8 cellular contexts compared by ENCODE assay signal in the genomic region with DNA sequence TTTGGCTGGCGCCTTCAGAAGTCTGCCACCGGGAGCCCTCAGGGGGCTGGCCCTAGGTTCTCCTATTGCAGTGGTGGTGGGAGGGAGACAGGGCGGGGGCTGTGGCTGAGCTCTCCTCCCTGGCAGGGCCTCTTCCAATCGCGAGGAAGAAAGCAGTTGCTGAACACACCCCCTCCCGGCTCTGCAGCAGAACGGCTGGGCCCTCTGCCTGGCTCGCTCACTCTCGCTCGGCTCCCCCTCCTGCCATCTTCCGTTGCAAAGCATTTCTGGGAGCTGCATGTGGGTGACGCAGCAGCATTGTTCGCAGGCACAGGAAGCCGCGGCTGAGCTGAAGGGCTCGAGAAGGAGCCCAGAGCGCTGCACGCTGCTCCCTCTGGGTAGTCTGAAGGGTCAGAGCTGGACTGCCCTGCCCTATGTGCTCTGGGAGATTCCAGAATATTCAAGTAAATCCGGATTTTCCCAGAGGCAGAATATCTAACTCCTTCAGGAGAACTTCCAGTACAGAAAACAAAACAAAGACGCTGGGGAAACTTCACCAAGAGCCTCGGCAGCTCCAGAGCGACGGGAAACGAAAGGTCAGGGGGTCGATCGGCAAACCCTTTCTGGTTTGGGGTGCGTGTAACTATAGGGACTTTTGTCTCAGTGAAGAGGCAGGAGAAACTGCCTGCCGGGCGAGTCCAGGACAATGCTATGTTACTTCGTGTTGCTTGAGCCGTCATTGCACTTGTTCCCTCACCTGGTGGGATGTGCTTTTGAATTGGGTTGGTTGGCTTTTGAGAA. TPM values are rescaled to one million over a fixed set of nuclear protein-coding genes. Genes with fewer than 3 reads are reported as not detected.
DNase-seq lines count a peak whose midpoint lies in the region; ATAC-seq and TF ChIP-seq lines count a peak whose summit lies in the region.

No MANE protein-coding gene starts in this region.

- H3K27me3 ChIP-seq in smooth muscle cell (ENCODE audit: low read depth) = no peaks in the 10 kb centered on the region

- peaks cover 89% of the 10 kb centered on the region for H4K20me1 ChIP-seq in smooth muscle cell (ENCODE audit: low read depth)

- H3K27ac ChIP-seq in smooth muscle cell (ENCODE audit: low read depth) = peak overlapping the region; percentile 98

- H2AFZ ChIP-seq in smooth muscle cell (ENCODE audit: low read depth) = no peak overlapping the region

- H3K36me3 Mint-ChIP-seq in WTC11 = peaks cover 32% of the 10 kb centered on the region

- peak overlapping the region; percentile 98 for H3K9ac ChIP-seq in smooth muscle cell (ENCODE audit: low read depth)

- H3K27ac Mint-ChIP-seq in WTC11 = peak overlapping the region; percentile 98

- H3K4me3 Mint-ChIP-seq in WTC11 = peak overlapping the region; percentile 96

- peaks cover 62% of the 10 kb centered on the region for H3K79me2 ChIP-seq in smooth muscle cell (ENCODE audit: low read depth)

- POLR2A ChIA-PET in WTC11 (lab: Charles Lee) = interaction anchor here (0.6 to 1.7 kb wide), 19 partner anchors 22 to 1490 kb away, joined by 3 to 11 read pairs (median 3); a partner anchor contains a TSS

- peaks cover 26% of the 10 kb centered on the region for H3F3A ChIP-seq in smooth muscle cell (ENCODE audit: low read depth)

- no peaks in the 10 kb centered on the region for H3K27me3 Mint-ChIP-seq in WTC11 (ENCODE audit: low read depth)

- H3K4me3 ChIP-seq in cardiac fibroblast (replicated peaks in 1 of 2; ENCODE audit: low read depth in 2 of 2, low read length in 2 of 2) = peak overlapping the region; percentile 65 to 86
- peak overlapping the region; percentile 81 for H3K4me3 ChIP-seq in smooth muscle cell

- ATAC-seq in GM18909 (IDR thresholded peaks at IDR 0.05; ENCODE audit: poor library complexity, unreplicated experiment) (peak; percentile 89), HG03159 (IDR thresholded peaks at IDR 0.05; ENCODE audit: unreplicated experiment) (peak; percentile 83), WTC11 (peak; percentile 98)

- H3K4me1 Mint-ChIP-seq in WTC11 = peaks cover 35% of the 10 kb centered on the region

- peak overlapping the region; percentile 92 for H3K4me2 ChIP-seq in smooth muscle cell

- H3K9me3 ChIP-seq in smooth muscle cell (replicated peaks; ENCODE audit: low read depth) = no peaks in the 10 kb centered on the region

- no peak for TF ChIP-seq CTCF in WTC11 (IDR thresholded peaks at IDR 0.05)
- TF ChIP-seq CTCF in cardiac fibroblast (IDR thresholded peaks at IDR 0.05; ENCODE audit: low read depth, low read length) = peak; percentile 6
- no peak for TF ChIP-seq CTCF in smooth muscle cell (IDR thresholded peaks at IDR 0.05; ENCODE audit: borderline replicate concordance, insufficient read depth, poor library complexity, severe bottlenecking)

- DNase-seq in AG08395 (ENCODE audit: low spot score) (peak; percentile 97), NCI-H2227 treated with DMSO at 0.1 percent for 48 hours (lab: John Stamatoyannopoulos, UW) (peak; percentile 99), WTC11 (ENCODE audit: low spot score) (peak; percentile 98), cardiac fibroblast (ENCODE audit: low read depth in 2 of 2) (peak; percentile 99), iPS-NIHi7 (ENCODE audit: extremely low spot score) (peak; percentile 98), smooth muscle cell (lab: John Stamatoyannopoulos, UW; ENCODE audit: unreplicated experiment) (peak; percentile 87)

- under 1% methylated on average over 31 of the region's 31 CpGs for WGBS in smooth muscle cell (ENCODE audit: low lambda C conversion rate)

- H3K9me3 Mint-ChIP-seq in WTC11 = no peaks in the 10 kb centered on the region

- no peaks in the 10 kb centered on the region for H3K36me3 ChIP-seq in smooth muscle cell (ENCODE audit: low read depth)

- H3K4me1 ChIP-seq in smooth muscle cell (ENCODE audit: low read depth) = peaks cover 42% of the 10 kb centered on the region

- CTCF ChIA-PET in WTC11 (lab: Charles Lee) = interaction anchor here (0.5 to 3.4 kb wide), 20 partner anchors 9 to 390 kb away, joined by 3 to 29 read pairs (median 4); a partner anchor contains a TSS

TF ChIP-seq in WTC11, 78 proteins besides CTCF, POLR2A, EP300 and RAD21 (continues in another document):
- no peak for TF ChIP-seq FOXJ3 (CRISPR knock-in tag; IDR thresholded peaks at IDR 0.05; ENCODE audit: borderline replicate concordance)
- TF ChIP-seq NFATC4 (CRISPR knock-in tag; IDR thresholded peaks at IDR 0.05) = no peak
- TF ChIP-seq ZNF317 (CRISPR knock-in tag; IDR thresholded peaks at IDR 0.05; ENCODE audit: borderline replicate concordance, low read depth) = no peak
- TF ChIP-seq MXD4 (CRISPR knock-in tag; IDR thresholded peaks at IDR 0.05; ENCODE audit: borderline replicate concordance) = no peak
- TF ChIP-seq, protein P1, sequence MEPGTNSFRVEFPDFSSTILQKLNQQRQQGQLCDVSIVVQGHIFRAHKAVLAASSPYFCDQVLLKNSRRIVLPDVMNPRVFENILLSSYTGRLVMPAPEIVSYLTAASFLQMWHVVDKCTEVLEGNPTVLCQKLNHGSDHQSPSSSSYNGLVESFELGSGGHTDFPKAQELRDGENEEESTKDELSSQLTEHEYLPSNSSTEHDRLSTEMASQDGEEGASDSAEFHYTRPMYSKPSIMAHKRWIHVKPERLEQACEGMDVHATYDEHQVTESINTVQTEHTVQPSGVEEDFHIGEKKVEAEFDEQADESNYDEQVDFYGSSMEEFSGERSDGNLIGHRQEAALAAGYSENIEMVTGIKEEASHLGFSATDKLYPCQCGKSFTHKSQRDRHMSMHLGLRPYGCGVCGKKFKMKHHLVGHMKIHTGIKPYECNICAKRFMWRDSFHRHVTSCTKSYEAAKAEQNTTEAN (CRISPR knock-in tag; IDR thresholded peaks at IDR 0.05) = no peak
- TF ChIP-seq, protein P2, sequence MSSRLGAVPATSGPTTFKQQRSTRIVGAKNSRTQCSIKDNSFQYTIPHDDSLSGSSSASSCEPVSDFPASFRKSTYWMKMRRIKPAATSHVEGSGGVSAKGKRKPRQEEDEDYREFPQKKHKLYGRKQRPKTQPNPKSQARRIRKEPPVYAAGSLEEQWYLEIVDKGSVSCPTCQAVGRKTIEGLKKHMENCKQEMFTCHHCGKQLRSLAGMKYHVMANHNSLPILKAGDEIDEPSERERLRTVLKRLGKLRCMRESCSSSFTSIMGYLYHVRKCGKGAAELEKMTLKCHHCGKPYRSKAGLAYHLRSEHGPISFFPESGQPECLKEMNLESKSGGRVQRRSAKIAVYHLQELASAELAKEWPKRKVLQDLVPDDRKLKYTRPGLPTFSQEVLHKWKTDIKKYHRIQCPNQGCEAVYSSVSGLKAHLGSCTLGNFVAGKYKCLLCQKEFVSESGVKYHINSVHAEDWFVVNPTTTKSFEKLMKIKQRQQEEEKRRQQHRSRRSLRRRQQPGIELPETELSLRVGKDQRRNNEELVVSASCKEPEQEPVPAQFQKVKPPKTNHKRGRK (CRISPR knock-in tag; IDR thresholded peaks at IDR 0.05; ENCODE audit: borderline replicate concordance) = no peak
- TF ChIP-seq, protein P3, sequence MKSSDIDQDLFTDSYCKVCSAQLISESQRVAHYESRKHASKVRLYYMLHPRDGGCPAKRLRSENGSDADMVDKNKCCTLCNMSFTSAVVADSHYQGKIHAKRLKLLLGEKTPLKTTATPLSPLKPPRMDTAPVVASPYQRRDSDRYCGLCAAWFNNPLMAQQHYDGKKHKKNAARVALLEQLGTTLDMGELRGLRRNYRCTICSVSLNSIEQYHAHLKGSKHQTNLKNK (CRISPR knock-in tag; IDR thresholded peaks at IDR 0.05) = no peak
- TF ChIP-seq TEAD1 (CRISPR knock-in tag; IDR thresholded peaks at IDR 0.05) = no peak; the same call in 1 of the 2 replicates
- TF ChIP-seq OVOL2 (CRISPR knock-in tag; IDR thresholded peaks at IDR 0.05; ENCODE audit: borderline replicate concordance) = no peak
- TF ChIP-seq ZNF263 (CRISPR knock-in tag; IDR thresholded peaks at IDR 0.05; ENCODE audit: low read depth) = no peak
- TF ChIP-seq, protein P4, sequence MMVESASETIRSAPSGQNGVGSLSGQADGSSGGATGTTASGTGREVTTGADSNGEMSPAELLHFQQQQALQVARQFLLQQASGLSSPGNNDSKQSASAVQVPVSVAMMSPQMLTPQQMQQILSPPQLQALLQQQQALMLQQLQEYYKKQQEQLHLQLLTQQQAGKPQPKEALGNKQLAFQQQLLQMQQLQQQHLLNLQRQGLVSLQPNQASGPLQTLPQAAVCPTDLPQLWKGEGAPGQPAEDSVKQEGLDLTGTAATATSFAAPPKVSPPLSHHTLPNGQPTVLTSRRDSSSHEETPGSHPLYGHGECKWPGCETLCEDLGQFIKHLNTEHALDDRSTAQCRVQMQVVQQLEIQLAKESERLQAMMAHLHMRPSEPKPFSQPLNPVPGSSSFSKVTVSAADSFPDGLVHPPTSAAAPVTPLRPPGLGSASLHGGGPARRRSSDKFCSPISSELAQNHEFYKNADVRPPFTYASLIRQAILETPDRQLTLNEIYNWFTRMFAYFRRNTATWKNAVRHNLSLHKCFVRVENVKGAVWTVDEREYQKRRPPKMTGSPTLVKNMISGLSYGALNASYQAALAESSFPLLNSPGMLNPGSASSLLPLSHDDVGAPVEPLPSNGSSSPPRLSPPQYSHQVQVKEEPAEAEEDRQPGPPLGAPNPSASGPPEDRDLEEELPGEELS (CRISPR knock-in tag; IDR thresholded peaks at IDR 0.05) = peak; percentile 77; the same call in 1 of the 2 replicates
- TF ChIP-seq, protein P5, sequence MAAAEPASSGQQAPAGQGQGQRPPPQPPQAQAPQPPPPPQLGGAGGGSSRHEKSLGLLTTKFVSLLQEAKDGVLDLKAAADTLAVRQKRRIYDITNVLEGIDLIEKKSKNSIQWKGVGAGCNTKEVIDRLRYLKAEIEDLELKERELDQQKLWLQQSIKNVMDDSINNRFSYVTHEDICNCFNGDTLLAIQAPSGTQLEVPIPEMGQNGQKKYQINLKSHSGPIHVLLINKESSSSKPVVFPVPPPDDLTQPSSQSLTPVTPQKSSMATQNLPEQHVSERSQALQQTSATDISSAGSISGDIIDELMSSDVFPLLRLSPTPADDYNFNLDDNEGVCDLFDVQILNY (CRISPR knock-in tag; IDR thresholded peaks at IDR 0.05) = 0 out of 2 replicates have a peak, but pooled peaks have one; percentile 23
- TF ChIP-seq TP53 (CRISPR knock-in tag; IDR thresholded peaks at IDR 0.05) = no peak
- no peak for TF ChIP-seq ZNF121 (CRISPR knock-in tag; IDR thresholded peaks at IDR 0.05)
- no peak for TF ChIP-seq NR2C2 (CRISPR knock-in tag; IDR thresholded peaks at IDR 0.05)

RNA-seq across cellular contexts. Expression of a gene that starts 26.3 kb away (rescaled TPM):
- total RNA-seq in WTC11 (2021) (59.4 to 68.1 TPM (median 61.4 TPM) in 3 replicates), smooth muscle cell (18.5 and 22.2 TPM in 2 replicates)
- polyA plus RNA-seq in smooth muscle cell = 38.9 and 42.5 TPM in 2 replicates

RNA-seq across cellular contexts. Expression of a gene that starts 49.1 kb away (rescaled TPM):
- total RNA-seq in WTC11 (2021) (36.8 to 55.5 TPM (median 42.4 TPM) in 3 replicates), smooth muscle cell (29.3 and 34.7 TPM in 2 replicates)
- polyA plus RNA-seq in smooth muscle cell = 52.0 and 63.2 TPM in 2 replicates

Comparison
In these comparisons a context has a peak if more than half of its experiments do, and no peak if none do; other contexts are left out.
1. Peak in every context shown above with its lines: DNase-seq, ATAC-seq, H3K4me3 ChIP-seq and H3K27ac ChIP-seq.